ENCODE assay signal across 36 cellular contexts in the genomic region with DNA sequence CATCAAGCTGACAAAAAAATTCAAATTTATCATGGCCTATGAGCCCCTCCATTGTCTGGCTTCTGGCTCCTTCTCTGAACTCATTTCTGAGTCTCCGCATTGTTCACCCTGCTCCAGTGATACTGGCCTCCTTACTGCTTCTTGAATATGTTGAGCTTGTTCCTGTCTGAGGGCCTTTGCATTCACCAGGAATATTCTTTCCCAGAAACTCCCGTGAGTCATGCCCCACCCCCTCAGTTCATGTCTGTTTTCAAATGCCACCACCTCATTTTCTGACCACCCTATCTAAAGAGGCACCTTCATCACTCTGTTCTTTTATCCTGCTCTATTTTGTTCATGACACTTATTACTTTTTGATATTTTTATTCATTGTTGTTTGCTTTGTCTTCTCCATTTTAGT.
DNase-seq lines count a peak whose midpoint lies in the region; ATAC-seq, FAIRE-seq and TF ChIP-seq lines count a peak whose summit lies in the region.
"Had no signal": no experiment of that assay in that cellular context is flagged by ENCODE, and none has a peak within 500 bp of the region (broad histone marks: within the 10 kb centered on the region; RNA-seq: fewer than 3 reads in every experiment).

No MANE protein-coding gene starts in this region.

- no peaks in the 10 kb centered on the region for H3K9me3 ChIP-seq in H1 (ENCODE audit: insufficient read depth in 2 of 2, low read depth in 1 of 2, low read length in 1 of 2)
- H3K9me3 ChIP-seq in esophagus squamous epithelium = no peaks in the 10 kb centered on the region
- H3K9me3 ChIP-seq: gastroesophageal sphincter, left lung, stomach, tibial artery had no signal

- no peaks in the 10 kb centered on the region for H3K23me2 ChIP-seq in H1 (ENCODE audit: low read depth, low read length)

- no peaks in the 10 kb centered on the region for H3K36me3 ChIP-seq in H1 (ENCODE audit: control insufficient read depth in 2 of 4, insufficient read depth in 4 of 4, low read length in 3 of 4)
- H3K36me3 ChIP-seq in esophagus squamous epithelium = no peaks in the 10 kb centered on the region
- H3K36me3 ChIP-seq: gastroesophageal sphincter, left lung, stomach, tibial artery, WERI-Rb-1 had no signal

- CTCF ChIA-PET in H1 (lab: Charles Lee; ENCODE audit: partially characterized antibody) = interaction anchor here (0.6 to 1.3 kb wide), 3 partner anchors 18 to 138 kb away, joined by 3 read pairs; no protein-coding TSS in a partner anchor

- H3K79me2 ChIP-seq in H1 (ENCODE audit: control insufficient read depth in 1 of 2, insufficient read depth in 2 of 2, low read length in 2 of 2) = no peaks in the 10 kb centered on the region

- H4K20me1 ChIP-seq in H1 (replicated peaks in 1 of 2; ENCODE audit: control insufficient read depth in 1 of 2, insufficient read depth in 2 of 2, low read length in 2 of 2) = no peaks in the 10 kb centered on the region

- H3K14ac ChIP-seq in H1 (ENCODE audit: insufficient read length) = no peak overlapping the region

- H2BK15ac ChIP-seq in H1 (ENCODE audit: low read length) = no peak overlapping the region

- H4K91ac ChIP-seq in H1 (replicated peaks; ENCODE audit: insufficient read length, low read length) = no peak overlapping the region

- TF ChIP-seq CTCF in H1 (IDR thresholded peaks at IDR 0.05; ENCODE audit: control extremely low read depth in 1 of 3, insufficient read depth in 1 of 3, low read depth in 1 of 3, low read length in 3 of 3) (no peak), nephron (IDR thresholded peaks at IDR 0.05; ENCODE audit: unreplicated experiment in 3 of 3) (no peak), esophagus squamous epithelium (IDR thresholded peaks at IDR 0.05) (no peak)

- H2BK120ac ChIP-seq in H1 (replicated peaks; ENCODE audit: low read depth, low read length) = peak overlapping the region; percentile 67

- H2BK5ac ChIP-seq in H1 (ENCODE audit: low read depth, low read length) = no peak overlapping the region

- no peak overlapping the region for H3K9ac ChIP-seq in H1 (replicated peaks in 1 of 4; ENCODE audit: extremely low read depth in 1 of 4, low read depth in 3 of 4, low read length in 3 of 4)

- H3K4me1 ChIP-seq in H1 (replicated peaks in 1 of 4; ENCODE audit: control insufficient read depth in 3 of 4, insufficient read depth in 4 of 4, low read length in 3 of 4) (peaks cover 0 to 17% (median 11%) of the 10 kb centered on the region in 4 experiments; a peak in 3 of 7 replicates), esophagus squamous epithelium (no peaks in the 10 kb centered on the region)

- peaks cover 3% of the 10 kb centered on the region for H3K36me3 Mint-ChIP-seq in nephron (ENCODE audit: low read depth)

- H3K27me3 ChIP-seq in H1 (replicated peaks in 1 of 4; ENCODE audit: control insufficient read depth in 3 of 4, extremely low read depth in 1 of 4, insufficient read depth in 3 of 4, low read length in 3 of 4) (peaks cover 0 to 1% (median 0%) of the 10 kb centered on the region in 4 experiments; a peak in 1 of 7 replicates), esophagus squamous epithelium (no peaks in the 10 kb centered on the region)
- H3K27me3 ChIP-seq: gastroesophageal sphincter, left lung, stomach, tibial artery had no signal

- H2BK12ac ChIP-seq in H1 (ENCODE audit: low read depth, low read length) = no peak overlapping the region

- no peak for ATAC-seq in HG03469 (IDR thresholded peaks at IDR 0.05; ENCODE audit: unreplicated experiment)
- ATAC-seq: effector memory CD8-positive, alpha-beta T cell; esophagus mucosa; gastroesophageal sphincter; left lung; PC-3 had no signal

- DNase-seq in Daoy (ENCODE audit: low read depth) (peak; percentile 61), RPMI7951 (ENCODE audit: low read depth) (peak; percentile 45), H1 (ENCODE audit: low read depth in 1 of 2, low spot score in 2 of 2) (no peak), NCI-H187 treated with DMSO at 0.1 percent for 48 hours (lab: John Stamatoyannopoulos, UW) (no peak), esophagus squamous epithelium (lab: John Stamatoyannopoulos, UW) (no peak), SKM-1 (lab: John Stamatoyannopoulos, UW; ENCODE audit: unreplicated experiment) (no peak)
- DNase-seq: activated CD4-positive, alpha-beta T cell treated with anti-CD3 and anti-CD28 coated beads, Interleukin-2, amount 10 ng/mL, durations not matched to agents 7 days and 5 days; activated naive CD4-positive, alpha-beta T cell treated with Interleukin-2 at 50 U/mL for 16 hours; activated T-cell treated with anti-CD3 and anti-CD28 coated beads, Interleukin-2, amount 50 U/mL, for 48 hours; amniotic stem cell; cortex of kidney; DMS153; effector memory CD8-positive, alpha-beta T cell; hypothalamus; immature natural killer cell; Karpas-422; left lung; naive B cell; NCI-H2171; NCI-H510A treated with DMSO at 0.1 percent for 48 hours; NK-92 treated with Interleukin-12 subunit alpha and Interleukin-12 subunit beta, amount 100 ng/mL, for 24 hours; nucleus accumbens; PC-3; Right ventricle myocardium superior; stimulated activated CD4-positive, alpha-beta T cell treated with anti-CD3 and anti-CD28 coated beads, Interleukin-1b, Interleukin-23, amount 100 ng/mL, for 48 hours; stimulated activated CD8-positive, alpha-beta memory T cell treated with anti-CD3 and anti-CD28 coated beads, Interleukin-4, amount 100 ng/mL, for 48 hours; stomach; tibial artery; WERI-Rb-1 had no signal

- H3K4me3 ChIP-seq in H1 (ENCODE audit: extremely low read depth in 1 of 4, insufficient read depth in 2 of 4, low read depth in 3 of 4, low read length in 4 of 4) = no peak overlapping the region; a peak in 1 of 8 replicates
- no peak overlapping the region for H3K4me3 ChIP-seq in esophagus squamous epithelium
- H3K4me3 ChIP-seq: gastroesophageal sphincter, left lung, skin epidermis, stomach, tibial artery had no signal

- no peak overlapping the region for H4K8ac ChIP-seq in H1 (ENCODE audit: extremely low read depth, insufficient read depth, low read length)

- intact Hi-C loops in esophagus squamous epithelium (cut with DNase I) = loop anchor here (10.0 kb wide), 1 partner anchor 115 kb away; no protein-coding TSS in a partner anchor

- no peak overlapping the region for H3K56ac ChIP-seq in H1 (replicated peaks; ENCODE audit: insufficient read length, low read depth, low read length)

- 69% methylated on average over 2 of the region's 2 CpGs; no CpG with 5 or more reads in 1 of the 2 experiments for WGBS in H1 (ENCODE audit: extremely low coverage in 1 of 2, insufficient coverage in 1 of 2, insufficient read length in 1 of 2, insufficient replicate concordance in 2 of 2, low coverage in 1 of 2, low lambda C conversion rate in 2 of 2, missing lambda C conversion rate in 1 of 2), 2 experiments
- WGBS in esophagus squamous epithelium, 2 donors = 75 to 88% methylated on average over 2 of the region's 2 CpGs

- H3K27ac ChIP-seq in H1 (ENCODE audit: low read depth, low read length) (no peak overlapping the region), esophagus squamous epithelium (no peak overlapping the region)
- H3K27ac ChIP-seq: gastroesophageal sphincter, stomach, tibial artery, WERI-Rb-1 had no signal

- no peak overlapping the region; the same call in 1 of the 2 replicates for H2AK5ac ChIP-seq in H1 (ENCODE audit: low read depth, low read length)

- TF ChIP-seq POLR2A in H1 (IDR thresholded peaks at IDR 0.05; ENCODE audit: control extremely low read depth in 1 of 2, low read depth in 2 of 2, low read length in 2 of 2) (no peak), esophagus squamous epithelium (IDR thresholded peaks at IDR 0.05) (no peak)

- no peaks in the 10 kb centered on the region for H3K27me3 Mint-ChIP-seq in nephron (ENCODE audit: low read depth)
- H3K27me3 Mint-ChIP-seq: activated CD4-positive, alpha-beta T cell treated with anti-CD3 and anti-CD28 coated beads, Interleukin-2, amount 10 ng/mL, durations not matched to agents 7 days and 5 days; B cell; effector memory CD8-positive, alpha-beta T cell; naive B cell had no signal

- 0 out of 4 replicates have a peak overlapping the region, but pooled peaks of 1 of the 2 experiments have one; percentile 17 for H3K4me2 ChIP-seq in H1 (ENCODE audit: insufficient read depth in 1 of 2, low read depth in 2 of 2, low read length in 2 of 2)

- peaks cover 9% of the 10 kb centered on the region for H3K9me3 Mint-ChIP-seq in nephron
- H3K9me3 Mint-ChIP-seq: effector memory CD8-positive, alpha-beta T cell; immature natural killer cell; naive B cell had no signal

- H3K4me3 Mint-ChIP-seq in nephron = no peak overlapping the region
- H3K4me3 Mint-ChIP-seq: activated CD4-positive, alpha-beta T cell treated with anti-CD3 and anti-CD28 coated beads, Interleukin-2, amount 10 ng/mL, durations not matched to agents 7 days and 5 days; B cell; effector memory CD8-positive, alpha-beta T cell; immature natural killer cell; naive B cell; T-helper 2 cell treated with Interferon-gamma antibody and Interleukin-4, amounts not matched to agents 5 μg/mL and 100 μg/mL, for 36 hours had no signal

- FAIRE-seq in H1 (lab: Jason Lieb, UNC) = no peak

- no peak overlapping the region for H3K4ac ChIP-seq in H1 (replicated peaks; ENCODE audit: insufficient read length, low read depth, low read length)

- H2BK20ac ChIP-seq in H1 (ENCODE audit: low read length) = no peak overlapping the region

- H4K5ac ChIP-seq in H1 (ENCODE audit: insufficient read length, low read depth, low read length) = no peak overlapping the region

- H3K4me1 Mint-ChIP-seq in nephron = peaks cover 29% of the 10 kb centered on the region
- H3K4me1 Mint-ChIP-seq: activated CD4-positive, alpha-beta T cell treated with anti-CD3 and anti-CD28 coated beads, Interleukin-2, amount 10 ng/mL, durations not matched to agents 7 days and 5 days; B cell; immature natural killer cell; naive B cell had no signal

- no peak for TF ChIP-seq RAD21 in H1 (IDR thresholded peaks at IDR 0.05 in 1 of 2, conservative IDR thresholded peaks at IDR 0.05 in 1 of 2; ENCODE audit: low read depth in 2 of 2, low read length in 2 of 2)

- POLR2A ChIA-PET in H1 (lab: Charles Lee; ENCODE audit: partially characterized antibody) = no interaction called here

- no peak overlapping the region for H3K23ac ChIP-seq in H1 (ENCODE audit: insufficient read length)

- no peak overlapping the region for H3K18ac ChIP-seq in H1 (ENCODE audit: extremely low read depth, low read length)

- H3K27ac Mint-ChIP-seq in nephron = peak overlapping the region; percentile 1 to 33 (median 1)
- H3K27ac Mint-ChIP-seq: activated CD4-positive, alpha-beta T cell treated with anti-CD3 and anti-CD28 coated beads, Interleukin-2, amount 10 ng/mL, durations not matched to agents 7 days and 5 days; B cell; effector memory CD8-positive, alpha-beta T cell; immature natural killer cell; T-helper 2 cell treated with Interferon-gamma antibody and Interleukin-4, amounts not matched to agents 5 μg/mL and 100 μg/mL, for 36 hours had no signal

- H2AFZ ChIP-seq in H1 (ENCODE audit: low read length) = no peak overlapping the region

- TF ChIP-seq EP300 in H1 (IDR thresholded peaks at IDR 0.05; ENCODE audit: borderline replicate concordance in 1 of 2, low read depth in 2 of 2, low read length in 2 of 2) = no peak

- no peaks in the 10 kb centered on the region for H3K79me1 ChIP-seq in H1 (ENCODE audit: low read depth, low read length)

TF ChIP-seq in H1, 55 proteins besides CTCF, POLR2A, EP300 and RAD21 (continues in another document):
- TF ChIP-seq TCF12 (IDR thresholded peaks at IDR 0.05; ENCODE audit: low read depth, low read length) = no peak
- no peak for TF ChIP-seq SP2 (IDR thresholded peaks at IDR 0.05; ENCODE audit: low read length)
- no peak for TF ChIP-seq TAF7 (optimal IDR thresholded peaks at IDR 0.05; ENCODE audit: borderline replicate concordance, low read depth, low read length)

Comparison
In these comparisons a context has a peak if more than half of its experiments do, and no peak if none do; other contexts are left out.
1. DNase-seq: peak in Daoy (single experiment) and RPMI7951 (single experiment); none in H1 (0 of 2), NCI-H187 treated with DMSO at 0.1 percent for 48 hours (single experiment), esophagus squamous epithelium (single experiment) and SKM-1 (single experiment).